ENCODE assay signal across 9 cellular contexts in the genomic region with DNA sequence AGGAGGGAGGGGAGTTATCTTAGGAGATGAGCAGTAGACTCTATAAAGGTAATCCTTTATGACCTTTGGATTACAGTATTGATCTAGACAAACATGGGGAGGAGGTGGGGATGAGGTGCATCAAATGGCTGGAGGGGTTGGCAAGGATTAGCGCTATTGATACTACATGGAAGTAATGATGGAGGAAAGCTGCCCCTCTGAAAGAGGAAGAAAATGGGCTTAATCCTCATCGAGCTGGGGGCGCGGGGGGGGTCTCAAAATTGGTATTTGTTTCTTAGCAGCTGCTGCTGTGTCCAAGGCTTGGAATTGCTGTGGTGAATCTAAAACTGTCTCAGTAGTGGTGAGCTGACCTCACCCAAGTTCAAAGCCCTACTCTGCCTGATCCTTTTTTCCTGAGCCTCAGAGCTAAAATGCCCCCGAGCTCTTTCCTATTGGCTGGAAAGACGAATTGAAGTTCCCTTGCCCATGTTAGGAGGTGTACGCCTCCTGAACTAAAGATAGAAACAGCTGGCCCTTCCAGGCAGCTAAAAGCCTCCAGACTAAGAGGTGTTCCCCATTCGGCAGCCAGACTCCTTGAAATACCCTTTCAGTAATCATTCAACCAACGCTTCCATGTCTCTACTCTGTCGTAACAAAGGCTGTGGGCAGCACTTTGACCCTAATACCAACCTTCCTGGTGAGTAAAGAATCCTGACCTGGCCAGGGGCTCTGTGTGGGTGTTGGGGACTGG. TPM values are rescaled to one million over a fixed set of nuclear protein-coding genes. Genes with fewer than 3 reads are reported as not detected.
DNase-seq lines count a peak whose midpoint lies in the region; ATAC-seq, FAIRE-seq and TF ChIP-seq lines count a peak whose summit lies in the region.
"Had no signal": no experiment of that assay in that cellular context is flagged by ENCODE, and none has a peak within 500 bp of the region (broad histone marks: within the 10 kb centered on the region; RNA-seq: fewer than 3 reads in every experiment).

A gene (plus strand): TSS at position 556 of the 730 bp plus-strand sequence. CDS start 57 bp downstream, at position 613.

- WGBS in lung, 2 donors, result 69 to 72% methylated on average over 10 of the region's 10 CpGs

- no peak within 1 kb of the TSS for H3K9ac ChIP-seq in HUES48 (ENCODE audit: low read depth, low read length)
- H3K9ac ChIP-seq in astrocyte (ENCODE audit: low read length), result no peak within 1 kb of the TSS

- TF ChIP-seq CTCF in BE2C (IDR thresholded peaks at IDR 0.05; ENCODE audit: low read depth, low read length) (no peak), astrocyte (IDR thresholded peaks at IDR 0.05; ENCODE audit: insufficient read depth, low read depth, low read length) (no peak), lung (IDR thresholded peaks at IDR 0.05; ENCODE audit: control extremely low read depth, extremely low read depth) (no peak), foreskin keratinocyte (conservative IDR thresholded peaks at IDR 0.05) (no peak)

- H4K20me1 ChIP-seq in astrocyte (ENCODE audit: insufficient read depth, low read length), result peaks cover 16% of the 10 kb centered on the region

- H3K4me1 ChIP-seq in BE2C (no peaks in the 10 kb centered on the region), HUES48 (ENCODE audit: control insufficient read depth, insufficient read depth, low read length) (no peaks in the 10 kb centered on the region), astrocyte (ENCODE audit: insufficient read depth, low read length) (peaks cover 11% of the 10 kb centered on the region), lung (ENCODE audit: control insufficient read depth in 2 of 2, insufficient read depth in 2 of 2, low read length in 2 of 2) (peaks cover 0 to 5% of the 10 kb centered on the region in 2 donors), foreskin keratinocyte (no peaks in the 10 kb centered on the region)
- H3K4me1 ChIP-seq in naive thymus-derived CD4-positive, alpha-beta T cell (ENCODE audit: control insufficient read depth in 2 of 2, insufficient read depth in 2 of 2, low read length in 2 of 2), result no peaks in the 10 kb centered on the region

- H3K36me3 Mint-ChIP-seq in astrocyte (ENCODE audit: low read depth, unreplicated experiment), result peaks cover 24% of the 10 kb centered on the region
- H3K36me3 Mint-ChIP-seq in naive thymus-derived CD4-positive, alpha-beta T cell, result peaks cover 4 to 32% (median 20%) of the 10 kb centered on the region in 5 donors

- POLR2A ChIA-PET in naive thymus-derived CD4-positive, alpha-beta T cell (lab: Charles Lee), result interaction anchor here (0.6 to 0.9 kb wide), 2 partner anchors 18 to 45 kb away, joined by 3 read pairs; a partner anchor contains a TSS

- H3K9me3 ChIP-seq in BE2C (no peaks in the 10 kb centered on the region), HUES48 (ENCODE audit: control insufficient read depth, insufficient read depth, low read length) (peaks cover 26% of the 10 kb centered on the region), astrocyte (ENCODE audit: insufficient read depth, low read depth, low read length) (no peaks in the 10 kb centered on the region), lung (ENCODE audit: control insufficient read depth in 2 of 2, insufficient read depth in 1 of 2, low read length in 1 of 2) (no peaks in the 10 kb centered on the region)
- no peaks in the 10 kb centered on the region for H3K9me3 ChIP-seq in naive thymus-derived CD4-positive, alpha-beta T cell (ENCODE audit: control insufficient read depth in 2 of 3, low read length in 3 of 3)

- no peak for FAIRE-seq in astrocyte (lab: Jason Lieb, UNC)

- H3K4me3 ChIP-seq in BE2C (ENCODE audit: low read depth, low read length) (no peak within 1 kb of the TSS), HUES48 (ENCODE audit: low read depth, low read length) (no peak within 1 kb of the TSS), astrocyte (ENCODE audit: insufficient read depth, low read depth, low read length) (no peak within 1 kb of the TSS), lung (no peak within 1 kb of the TSS)
- no peak within 1 kb of the TSS for H3K4me3 ChIP-seq in naive thymus-derived CD4-positive, alpha-beta T cell (ENCODE audit: low read length)

- H3K4me2 ChIP-seq in astrocyte (ENCODE audit: low read length), result peak within 1 kb of the TSS; percentile 19

- intact Hi-C loops in naive thymus-derived CD4-positive, alpha-beta T cell (cut with micrococcal nuclease), result no loop called here

- H3K27ac ChIP-seq in HUES48 (ENCODE audit: low read depth, low read length) (peak within 1 kb of the TSS; percentile 11), astrocyte (ENCODE audit: low read depth, low read length) (no peak within 1 kb of the TSS), lung (ENCODE audit: low read depth in 1 of 2, low read length in 1 of 2) (peak within 1 kb of the TSS; percentile 47 to 91), foreskin keratinocyte (no peak within 1 kb of the TSS)
- no peak within 1 kb of the TSS for H3K27ac ChIP-seq in naive thymus-derived CD4-positive, alpha-beta T cell (ENCODE audit: low read depth, low read length)

- no peaks in the 10 kb centered on the region for H3K79me2 ChIP-seq in astrocyte (ENCODE audit: insufficient read depth, low read length)

- H3K27ac Mint-ChIP-seq in astrocyte (ENCODE audit: unreplicated experiment), result peak within 1 kb of the TSS; percentile 62
- peak within 1 kb of the TSS in 3 of 9 donors; percentile 6 to 59 (median 59) for H3K27ac Mint-ChIP-seq in naive thymus-derived CD4-positive, alpha-beta T cell

- H3K27me3 ChIP-seq in BE2C (no peaks in the 10 kb centered on the region), HUES48 (ENCODE audit: control insufficient read depth, insufficient read depth, low read length) (no peaks in the 10 kb centered on the region), astrocyte (ENCODE audit: insufficient read depth, low read length) (no peaks in the 10 kb centered on the region), lung (ENCODE audit: control insufficient read depth, insufficient read depth) (no peaks in the 10 kb centered on the region), foreskin keratinocyte (no peaks in the 10 kb centered on the region)
- H3K27me3 ChIP-seq in naive thymus-derived CD4-positive, alpha-beta T cell (ENCODE audit: control insufficient read depth in 2 of 2, insufficient read depth in 2 of 2, low read length in 2 of 2), result no peaks in the 10 kb centered on the region

- H3K36me3 ChIP-seq in BE2C (peaks cover 38% of the 10 kb centered on the region), HUES48 (ENCODE audit: control insufficient read depth, insufficient read depth, low read length) (peaks cover 77% of the 10 kb centered on the region), astrocyte (ENCODE audit: insufficient read depth, low read length) (peaks cover 28% of the 10 kb centered on the region), lung (ENCODE audit: control insufficient read depth in 2 of 2, insufficient read depth in 2 of 2, low read length in 2 of 2) (peaks cover 17 to 19% of the 10 kb centered on the region in 2 donors)
- peaks cover 5 to 37% (median 5%) of the 10 kb centered on the region in 3 experiments for H3K36me3 ChIP-seq in naive thymus-derived CD4-positive, alpha-beta T cell (ENCODE audit: control insufficient read depth in 2 of 3, insufficient read depth in 3 of 3, low read length in 3 of 3)

- peak; percentile 11 for DNase-seq in BE2C
- peak; percentile 62 for DNase-seq in astrocyte (ENCODE audit: low read depth)
- no peak for DNase-seq in lung (ENCODE audit: low spot score)
- no peak for DNase-seq in activated effector memory CD4-positive, alpha-beta T cell treated with Interleukin-2 at 50 U/mL for 16 hours
- DNase-seq in foreskin keratinocyte, result no peak
- DNase-seq in naive thymus-derived CD4-positive, alpha-beta T cell, result no peak

- H3K9me3 Mint-ChIP-seq in astrocyte (ENCODE audit: unreplicated experiment), result no peaks in the 10 kb centered on the region
- H3K9me3 Mint-ChIP-seq in naive thymus-derived CD4-positive, alpha-beta T cell, result no peaks in the 10 kb centered on the region

- CTCF ChIA-PET in naive thymus-derived CD4-positive, alpha-beta T cell (lab: Charles Lee), result no interaction called here

- peaks cover 16% of the 10 kb centered on the region for H3K4me1 Mint-ChIP-seq in astrocyte (ENCODE audit: low read depth, unreplicated experiment)
- H3K4me1 Mint-ChIP-seq in naive thymus-derived CD4-positive, alpha-beta T cell, result peaks cover 0 to 33% (median 4%) of the 10 kb centered on the region in 7 donors

- H2AFZ ChIP-seq in astrocyte (ENCODE audit: low read depth, low read length), result no peak within 1 kb of the TSS

- H3K4me3 Mint-ChIP-seq in astrocyte (ENCODE audit: unreplicated experiment), result peak within 1 kb of the TSS; percentile 62
- no peak within 1 kb of the TSS for H3K4me3 Mint-ChIP-seq in naive thymus-derived CD4-positive, alpha-beta T cell

- H3K27me3 Mint-ChIP-seq in astrocyte (ENCODE audit: low read depth, unreplicated experiment), result no peaks in the 10 kb centered on the region
- H3K27me3 Mint-ChIP-seq in naive thymus-derived CD4-positive, alpha-beta T cell, result no peaks in the 10 kb centered on the region

- ATAC-seq in lung (ENCODE audit: insufficient read depth, low FRiP score), result no peak
- no peak for ATAC-seq in foreskin keratinocyte
- ATAC-seq in naive thymus-derived CD4-positive, alpha-beta T cell, result no peak
- ATAC-seq in GM19452 (IDR thresholded peaks at IDR 0.05; ENCODE audit: unreplicated experiment), result no peak
- ATAC-seq: activated CD4-positive, CD25-positive, alpha-beta regulatory T cell treated with anti-CD3 and anti-CD28 coated beads, Interleukin-2, amount 50 U/mL, for 24 hours had no signal

RNA-seq across cellular contexts. Expression of the gene that starts here (rescaled TPM):
- polyA plus RNA-seq in BE2C (2012; ENCODE audit: insufficient read depth, insufficient read length, low read depth), result 0.79 TPM
- total RNA-seq in astrocyte (2.0 and 3.2 TPM in 2 replicates), lung (1 to 10 TPM; 2.7 to 3.5 TPM), foreskin keratinocyte (0.92 and 0.95 TPM in 2 replicates)
- polyA plus RNA-seq in lung (under 1 TPM; 0.79 to 0.98 TPM), foreskin keratinocyte (0.59 and 0.91 TPM in 2 replicates)
- total RNA-seq in naive thymus-derived CD4-positive, alpha-beta T cell, result 1 to 10 TPM; 2.4 to 6.0 (median 4.6) TPM
- not detected for polyA plus RNA-seq in naive thymus-derived CD4-positive, alpha-beta T cell

Comparison
In these comparisons a context has a peak if more than half of its experiments do, and no peak if none do; other contexts are left out.
1. DNase-seq: peak in BE2C (single experiment) and astrocyte (single experiment); none in lung (single experiment), activated effector memory CD4-positive, alpha-beta T cell treated with Interleukin-2 at 50 U/mL for 16 hours (single experiment), foreskin keratinocyte (0 of 2) and naive thymus-derived CD4-positive, alpha-beta T cell (0 of 9).
2. H3K27ac ChIP-seq: peak in HUES48 (single experiment) and lung (2 of 2); none in astrocyte (single experiment), foreskin keratinocyte (single experiment) and naive thymus-derived CD4-positive, alpha-beta T cell (single experiment).